Comparison of ENCODE assay signal across 8 cellular contexts in genomic region chr11:65419773-65420481, GRCh38. TPM values are rescaled to one million over a fixed set of nuclear protein-coding genes. Genes with fewer than 3 reads are reported as not detected.
DNase-seq lines count a peak whose midpoint lies in the region; ATAC-seq and TF ChIP-seq lines count a peak whose summit lies in the region.

No MANE protein-coding gene starts in this region.

- no peaks in the 10 kb centered on the region for H3K9me3 ChIP-seq in HUES6 (ENCODE audit: control insufficient read depth, insufficient read depth, low read depth, low read length)
- H3K9me3 ChIP-seq in heart right ventricle, result no peaks in the 10 kb centered on the region

- no peaks in the 10 kb centered on the region for H3K27me3 ChIP-seq in HUES6 (ENCODE audit: control insufficient read depth, insufficient read depth, low read length)
- no peaks in the 10 kb centered on the region for H3K27me3 ChIP-seq in heart right ventricle

- H3K9ac ChIP-seq in HUES6 (ENCODE audit: low read length), result peak overlapping the region; percentile 95

- TF ChIP-seq CTCF in heart right ventricle (IDR thresholded peaks at IDR 0.05), result no peak

- H3K27ac ChIP-seq in HUES6 (ENCODE audit: low read depth, low read length) (peak overlapping the region; percentile 100), heart right ventricle (peak overlapping the region; percentile 99 to 100 (median 100))

- WGBS in heart right ventricle, 2 donors, result 1% methylated on average over 6 of the region's 6 CpGs

- DNase-seq in CMK (ENCODE audit: low read depth) (peak; percentile 77), SIG-M5 treated with dmso at 0.1 percent for 504 hours (lab: John Stamatoyannopoulos, UW; ENCODE audit: unreplicated experiment) (peak; percentile 92), anterior cingulate cortex (lab: John Stamatoyannopoulos, UW) (peak in 54 of 58 donors; percentile 20 to 94 (median 80)), heart right ventricle (peak; percentile 88 to 94), posterior cingulate gyrus (peak; percentile 70 to 98 (median 88))

- H3K4me3 ChIP-seq in HUES6 (ENCODE audit: low read depth, low read length), result peak overlapping the region; percentile 49; the same call in 1 of the 2 replicates
- H3K4me3 ChIP-seq in heart right ventricle, result peak overlapping the region in 9 of 10 donors; percentile 25 to 96 (median 85)

- intact Hi-C loops in heart right ventricle (cut with DNase I), result loop anchor here (2.0 to 10.0 kb wide), 12 partner anchors 37 to 87 kb away; partner anchors contain the start of genes SLC25A45 (in 4 of the 10) and MALAT1 (in 2 of the 10)
- intact Hi-C loops in posterior cingulate gyrus (cut with DNase I), result loop anchor here (5.0 to 10.0 kb wide), 2 partner anchors 38 to 55 kb away; partner anchors contain the start of gene SLC25A45

- H3K36me3 ChIP-seq in HUES6 (ENCODE audit: control insufficient read depth, insufficient read depth, low read length) (peaks cover 8% of the 10 kb centered on the region; the same call in 1 of the 2 replicates), heart right ventricle (peaks cover 0 to 19% (median 3%) of the 10 kb centered on the region in 9 donors)

- peaks cover 69% of the 10 kb centered on the region for H3K4me1 ChIP-seq in HUES6 (ENCODE audit: control insufficient read depth, insufficient read depth, low read length)
- H3K4me1 ChIP-seq in heart right ventricle, result peaks cover 38 to 69% (median 66%) of the 10 kb centered on the region in 9 donors

- ATAC-seq in heart right ventricle (peak; percentile 17 to 52 (median 26)), GM21529 (IDR thresholded peaks at IDR 0.05; ENCODE audit: unreplicated experiment) (no peak), HG03469 (IDR thresholded peaks at IDR 0.05; ENCODE audit: unreplicated experiment) (no peak)

RNA-seq across cellular contexts. Expression of gene NEAT1, which starts 2.7 kb away (rescaled TPM):
- total RNA-seq in heart right ventricle, result 100 to 1,000 TPM; 284 to 808 (median 432) TPM
- polyA plus RNA-seq in heart right ventricle, result 1,000 to 10,000 TPM in 1 of 2 donors, 100 to 1,000 TPM in 1; 103 to 1,899 TPM

RNA-seq across cellular contexts. Expression of gene FRMD8, which starts 33.5 kb away (rescaled TPM):
- 10 to 100 TPM in 6 of 10 donors, 1 to 10 TPM in 4; 6.0 to 16.9 (median 12.2) TPM for total RNA-seq in heart right ventricle
- 10 to 100 TPM in 1 of 2 donors, 1 to 10 TPM in 1; 9.9 to 12.9 TPM for polyA plus RNA-seq in heart right ventricle

RNA-seq across cellular contexts. Expression of gene SLC25A45, which starts 37.5 kb away (rescaled TPM):
- total RNA-seq in heart right ventricle, result 10 to 100 TPM in 1 of 10 donors, 1 to 10 TPM in 9; 4.6 to 12.2 (median 8.3) TPM
- 10 to 100 TPM in 1 of 2 donors, 1 to 10 TPM in 1; 3.1 to 10.7 TPM for polyA plus RNA-seq in heart right ventricle

Comparison
In these comparisons a context has a peak if more than half of its experiments do, and no peak if none do; other contexts are left out.
1. ATAC-seq: peak in heart right ventricle (8 of 8); none in GM21529 (single experiment) and HG03469 (single experiment).
2. Peak in every context shown above with its lines, with median percentiles within 50 percentile points of each other: DNase-seq.